14 cellular contexts compared by ENCODE assay signal in the genomic region with DNA sequence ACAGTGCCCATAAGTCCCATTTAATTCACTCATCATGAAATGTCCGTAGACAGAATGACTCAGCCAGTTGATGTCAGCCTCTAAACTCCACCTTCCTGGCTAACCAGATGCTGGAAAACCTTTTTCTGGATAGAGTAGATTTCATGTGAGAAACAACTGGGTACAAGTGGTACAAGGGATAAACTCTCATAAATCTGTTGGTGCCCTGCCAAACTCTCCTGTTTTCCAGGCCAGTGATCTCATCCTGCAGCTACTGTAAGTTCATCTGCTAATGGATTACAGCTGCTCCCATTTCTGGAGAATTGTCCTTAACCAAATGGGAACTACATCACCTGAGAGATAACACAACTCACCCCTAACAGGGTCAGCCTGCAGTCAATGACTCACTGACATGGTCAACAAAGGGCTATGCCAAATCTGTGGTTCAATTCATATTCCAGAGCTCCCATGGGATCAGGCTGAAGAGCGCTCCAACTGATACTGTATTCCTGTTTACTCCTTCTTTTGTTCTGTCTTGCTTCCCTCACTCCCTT.
DNase-seq lines count a peak whose midpoint lies in the region; ATAC-seq and TF ChIP-seq lines count a peak whose summit lies in the region.
"Had no signal": no experiment of that assay in that cellular context is flagged by ENCODE, and none has a peak within 500 bp of the region (broad histone marks: within the 10 kb centered on the region; RNA-seq: fewer than 3 reads in every experiment).

No MANE protein-coding gene starts in this region.

- 4% methylated on average over 2 of the region's 2 CpGs for WGBS in SK-N-SH (ENCODE audit: low lambda C conversion rate)

- CTCF ChIA-PET in SK-N-SH (lab: Yijun Ruan, JAX): no interaction called here

- H2AFZ ChIP-seq in SK-N-SH (ENCODE audit: low read depth): no peak overlapping the region

- no peaks in the 10 kb centered on the region for H3F3A ChIP-seq in SK-N-SH (replicated peaks; ENCODE audit: insufficient read depth)

- TF ChIP-seq EP300 in SK-N-SH (IDR thresholded peaks at IDR 0.05; ENCODE audit: borderline replicate concordance in 1 of 2, low read depth in 1 of 2, low read length in 1 of 2): no peak

- ATAC-seq in GM18520 (IDR thresholded peaks at IDR 0.05; ENCODE audit: unreplicated experiment): no peak
- ATAC-seq: activated T-cell treated with anti-CD3 and anti-CD28 coated beads, Interleukin-2, amount 50 U/mL, for 4 hours had no signal

- no peaks in the 10 kb centered on the region for H3K4me1 ChIP-seq in SK-N-SH (ENCODE audit: control insufficient read depth in 1 of 2, insufficient read depth in 2 of 2, low read depth in 1 of 2, low read length in 1 of 2)

- POLR2A ChIA-PET in SK-N-SH (lab: Yijun Ruan, JAX): no interaction called here

- TF ChIP-seq CTCF in HFF-Myc (IDR thresholded peaks at IDR 0.05; ENCODE audit: low read depth, low read length, missing control alignments) (no peak), choroid plexus epithelial cell (conservative IDR thresholded peaks at IDR 0.05; ENCODE audit: low read depth, low read length) (no peak), retinal pigment epithelial cell (conservative IDR thresholded peaks at IDR 0.05; ENCODE audit: low read depth, low read length) (no peak), SK-N-SH (IDR thresholded peaks at IDR 0.05) (no peak)

- H3K79me2 ChIP-seq in SK-N-SH (ENCODE audit: insufficient read depth): no peaks in the 10 kb centered on the region

- H3K9me2 ChIP-seq in SK-N-SH: no peaks in the 10 kb centered on the region

- no peaks in the 10 kb centered on the region for H3K9me3 ChIP-seq in SK-N-SH

- H3K36me3 ChIP-seq in SK-N-SH (replicated peaks in 1 of 2; ENCODE audit: control insufficient read depth in 1 of 2, insufficient read depth in 2 of 2, low read length in 1 of 2): no peaks in the 10 kb centered on the region
- H3K36me3 ChIP-seq: WERI-Rb-1 had no signal

- no peak overlapping the region for H3K9ac ChIP-seq in SK-N-SH

- H3K4me3 ChIP-seq in HFF-Myc (replicated peaks; ENCODE audit: low read depth, low read length) (no peak overlapping the region), choroid plexus epithelial cell (ENCODE audit: low read depth, low read length) (no peak overlapping the region), retinal pigment epithelial cell (ENCODE audit: low read length) (no peak overlapping the region), SK-N-SH (ENCODE audit: low read depth in 2 of 2, low read length in 1 of 2) (no peak overlapping the region)

- no peak overlapping the region for H3K4me2 ChIP-seq in SK-N-SH

- DNase-seq in HFF-Myc (ENCODE audit: extremely low read depth, low read depth) (peak; percentile 43), NCI-H446 treated with DMSO at 0.1 percent for 48 hours (lab: John Stamatoyannopoulos, UW) (peak; percentile 6), choroid plexus epithelial cell (ENCODE audit: low read depth) (peak; percentile 49), retinal pigment epithelial cell (ENCODE audit: low read depth) (peak; percentile 50), amygdala (lab: John Stamatoyannopoulos, UW) (no peak), SK-N-SH (no peak), NCI-H1436 (lab: John Stamatoyannopoulos, UW) (no peak)
- DNase-seq: activated T-cell treated with anti-CD3 and anti-CD28 coated beads, Interleukin-2, amount 50 U/mL, for 4 hours; DND-41; KBM-7; small intestine; WERI-Rb-1 had no signal

- no peaks in the 10 kb centered on the region for H3K27me3 ChIP-seq in SK-N-SH (ENCODE audit: insufficient read depth)

- no peak for TF ChIP-seq RAD21 in SK-N-SH (IDR thresholded peaks at IDR 0.05; ENCODE audit: low read length)

- no peaks in the 10 kb centered on the region for H4K20me1 ChIP-seq in SK-N-SH (ENCODE audit: insufficient read depth)

- no peak overlapping the region for H3K27ac ChIP-seq in SK-N-SH (ENCODE audit: low read depth in 2 of 2, low read length in 1 of 2)
- H3K27ac ChIP-seq: RWPE1, WERI-Rb-1 had no signal

TF ChIP-seq in SK-N-SH, 30 proteins besides CTCF, POLR2A, EP300 and RAD21:
- TF ChIP-seq FOSL2 (IDR thresholded peaks at IDR 0.05; ENCODE audit: borderline replicate concordance, low read depth) (no peak), EZH2phosphoT487 (IDR thresholded peaks at IDR 0.05; ENCODE audit: borderline replicate concordance, low read depth) (no peak), RCOR1 (IDR thresholded peaks at IDR 0.05; ENCODE audit: low read length) (no peak), ELF1 (IDR thresholded peaks at IDR 0.05) (no peak), POLR2AphosphoS5 (IDR thresholded peaks at IDR 0.05; ENCODE audit: low read depth, low read length) (no peak)
- TF ChIP-seq, protein P1, sequence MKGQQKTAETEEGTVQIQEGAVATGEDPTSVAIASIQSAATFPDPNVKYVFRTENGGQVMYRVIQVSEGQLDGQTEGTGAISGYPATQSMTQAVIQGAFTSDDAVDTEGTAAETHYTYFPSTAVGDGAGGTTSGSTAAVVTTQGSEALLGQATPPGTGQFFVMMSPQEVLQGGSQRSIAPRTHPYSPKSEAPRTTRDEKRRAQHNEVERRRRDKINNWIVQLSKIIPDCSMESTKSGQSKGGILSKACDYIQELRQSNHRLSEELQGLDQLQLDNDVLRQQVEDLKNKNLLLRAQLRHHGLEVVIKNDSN (IDR thresholded peaks at IDR 0.05; ENCODE audit: borderline replicate concordance, low read depth): no peak
- TF ChIP-seq, protein P2, sequence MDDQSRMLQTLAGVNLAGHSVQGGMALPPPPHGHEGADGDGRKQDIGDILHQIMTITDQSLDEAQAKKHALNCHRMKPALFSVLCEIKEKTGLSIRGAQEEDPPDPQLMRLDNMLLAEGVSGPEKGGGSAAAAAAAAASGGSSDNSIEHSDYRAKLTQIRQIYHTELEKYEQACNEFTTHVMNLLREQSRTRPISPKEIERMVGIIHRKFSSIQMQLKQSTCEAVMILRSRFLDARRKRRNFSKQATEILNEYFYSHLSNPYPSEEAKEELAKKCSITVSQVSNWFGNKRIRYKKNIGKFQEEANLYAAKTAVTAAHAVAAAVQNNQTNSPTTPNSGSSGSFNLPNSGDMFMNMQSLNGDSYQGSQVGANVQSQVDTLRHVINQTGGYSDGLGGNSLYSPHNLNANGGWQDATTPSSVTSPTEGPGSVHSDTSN (IDR thresholded peaks at IDR 0.05): no peak

Comparison
In these comparisons a context has a peak if more than half of its experiments do, and no peak if none do; other contexts are left out.
1. DNase-seq: peak in HFF-Myc (single experiment), NCI-H446 treated with DMSO at 0.1 percent for 48 hours (single experiment), choroid plexus epithelial cell (single experiment) and retinal pigment epithelial cell (single experiment); none in amygdala (0 of 56), SK-N-SH (single experiment) and NCI-H1436 (single experiment).